In genomic region chr20:63216849-63217471, GRCh38 we compare ENCODE assay signal across 1 cellular context.
A peak's percentile ranks its signal among the peaks of the same experiment; 100 is the strongest.
TF ChIP-seq lines count a peak whose summit lies in the region.

No MANE protein-coding gene starts in this region.

TF ChIP-seq in HepG2, 621 proteins besides CTCF, POLR2A, EP300 and RAD21 (continued from another document):
- TF ChIP-seq PRDM4 (CRISPR knock-in tag; IDR thresholded peaks at IDR 0.05; ENCODE audit: borderline replicate concordance): 0 out of 2 replicates have a peak, but pooled peaks have one; percentile 12
- no peak for TF ChIP-seq ZKSCAN5 (CRISPR knock-in tag; IDR thresholded peaks at IDR 0.05)
- peak; percentile 59; the same call in 1 of the 2 replicates for TF ChIP-seq ZNF329 (CRISPR knock-in tag; IDR thresholded peaks at IDR 0.05; ENCODE audit: low read depth)
- peak; percentile 8; the same call in 1 of the 2 replicates for TF ChIP-seq U2AF2 (IDR thresholded peaks at IDR 0.05; ENCODE audit: low read depth, low read length)
- TF ChIP-seq BRD4 (CRISPR knock-in tag; IDR thresholded peaks at IDR 0.05): peak; percentile 43; the same call in 1 of the 2 replicates
- 0 out of 2 replicates have a peak, but pooled peaks have one; percentile 3 for TF ChIP-seq ZBED4 (CRISPR knock-in tag; IDR thresholded peaks at IDR 0.05; ENCODE audit: borderline replicate concordance)
- TF ChIP-seq SIX1 (CRISPR knock-in tag; IDR thresholded peaks at IDR 0.05; ENCODE audit: borderline replicate concordance): no peak
